Comparison of ENCODE assay signal across 13 cellular contexts in genomic region chr6:1024587-1024986, GRCh38.
DNase-seq lines count a peak whose midpoint lies in the region; TF ChIP-seq lines count a peak whose summit lies in the region.
"Had no signal": no experiment of that assay in that cellular context is flagged by ENCODE, and none has a peak within 500 bp of the region (broad histone marks: within the 10 kb centered on the region; RNA-seq: fewer than 3 reads in every experiment).

No MANE protein-coding gene starts in this region.

- peak overlapping the region; percentile 63 for H3K4me3 Mint-ChIP-seq in HFFc6
- H3K4me3 Mint-ChIP-seq: T-helper 1 cell treated with Interleukin-12 subunit alpha and Interleukin-12 subunit beta and Interleukin-4 antibody, amounts not matched to agents 30 μg/mL and 1 μg/mL, for 36 hours had no signal

- CTCF ChIA-PET in A673 (lab: Charles Lee), result no interaction called here

- no peak overlapping the region; the same call in 1 of the 2 replicates for H3K27ac Mint-ChIP-seq in HFFc6
- H3K27ac Mint-ChIP-seq: T-helper 1 cell treated with Interleukin-12 subunit alpha and Interleukin-12 subunit beta and Interleukin-4 antibody, amounts not matched to agents 30 μg/mL and 1 μg/mL, for 36 hours had no signal

- H3K9ac ChIP-seq in adipocyte (ENCODE audit: low read length), result no peak overlapping the region

- intact Hi-C loops in A673 (cut with micrococcal nuclease; ENCODE audit: unreplicated experiment), result no loop called here

- DNase-seq in A673 (ENCODE audit: low spot score) (peak; percentile 91), HFFc6 (peak; percentile 89), adipocyte (ENCODE audit: low read depth) (peak; percentile 94), iris pigment epithelial cell (ENCODE audit: low read depth) (peak; percentile 93), H7 (no peak), NCI-H1092 treated with DMSO at 0.1 percent for 48 hours (lab: John Stamatoyannopoulos, UW) (no peak), NCI-H2196 (lab: John Stamatoyannopoulos, UW; ENCODE audit: unreplicated experiment) (no peak)
- DNase-seq in effector memory CD4-positive, alpha-beta T cell, result no peak
- DNase-seq: ACHN, small intestine had no signal

- no peaks in the 10 kb centered on the region for H3K36me3 ChIP-seq in A673 (ENCODE audit: insufficient read depth, low read length, poor library complexity, severe bottlenecking)
- no peaks in the 10 kb centered on the region for H3K36me3 ChIP-seq in adipocyte (ENCODE audit: control insufficient read depth, insufficient read depth, low read length, severe bottlenecking)
- no peaks in the 10 kb centered on the region for H3K36me3 ChIP-seq in H7 (replicated peaks; ENCODE audit: control insufficient read depth, insufficient read depth, low read length)
- no peaks in the 10 kb centered on the region for H3K36me3 ChIP-seq in effector memory CD4-positive, alpha-beta T cell (ENCODE audit: control insufficient read depth, insufficient read depth, low read length)
- H3K36me3 ChIP-seq: cardiac muscle cell had no signal

- H3K4me1 Mint-ChIP-seq in HFFc6 (ENCODE audit: low read depth), result peaks cover 55% of the 10 kb centered on the region

- POLR2A ChIA-PET in A673 (lab: Charles Lee; ENCODE audit: low non-redundant PET), result interaction anchor here (0.6 to 0.7 kb wide), 2 partner anchors 40 to 702 kb away, joined by 3 read pairs; no protein-coding TSS in a partner anchor

- H3K9me3 ChIP-seq in A673 (ENCODE audit: low read depth, low read length, poor library complexity, severe bottlenecking) (peaks cover 3% of the 10 kb centered on the region), adipocyte (ENCODE audit: control insufficient read depth, low read length) (peaks cover 5% of the 10 kb centered on the region)
- H3K9me3 ChIP-seq in effector memory CD4-positive, alpha-beta T cell (ENCODE audit: control insufficient read depth, low read length), result no peaks in the 10 kb centered on the region

- H3K4me3 ChIP-seq in A673 (ENCODE audit: low read depth, low read length, poor library complexity, severe bottlenecking), result no peak overlapping the region
- no peak overlapping the region for H3K4me3 ChIP-seq in adipocyte (ENCODE audit: low read length)
- H3K4me3 ChIP-seq in H7 (ENCODE audit: insufficient read depth, low read depth, low read length), result no peak overlapping the region
- no peak overlapping the region for H3K4me3 ChIP-seq in effector memory CD4-positive, alpha-beta T cell (ENCODE audit: insufficient read depth, low read depth, low read length, poor library complexity, severe bottlenecking)
- H3K4me3 ChIP-seq: cardiac muscle cell, K562 had no signal

- H3K27ac ChIP-seq in A673 (ENCODE audit: low read depth, low read length, poor library complexity, severe bottlenecking), result no peak overlapping the region
- no peak overlapping the region for H3K27ac ChIP-seq in effector memory CD4-positive, alpha-beta T cell (ENCODE audit: insufficient read depth, low read length, poor library complexity, severe bottlenecking)
- H3K27ac ChIP-seq: cardiac muscle cell had no signal

- H3K4me1 ChIP-seq in A673 (ENCODE audit: insufficient read depth, low read length, poor library complexity, severe bottlenecking), result peaks cover 7% of the 10 kb centered on the region
- H3K4me1 ChIP-seq in adipocyte (ENCODE audit: control insufficient read depth, insufficient read depth, low read length), result peaks cover 19% of the 10 kb centered on the region
- no peaks in the 10 kb centered on the region for H3K4me1 ChIP-seq in effector memory CD4-positive, alpha-beta T cell (ENCODE audit: control insufficient read depth, insufficient read depth, low read length, poor library complexity, severe bottlenecking)

- H3K27me3 ChIP-seq in A673 (replicated peaks; ENCODE audit: insufficient read depth, low read depth, low read length, poor library complexity), result peaks cover 75% of the 10 kb centered on the region
- peaks cover 5% of the 10 kb centered on the region for H3K27me3 ChIP-seq in adipocyte (replicated peaks; ENCODE audit: control insufficient read depth, insufficient read depth, low read length)
- peaks cover 6% of the 10 kb centered on the region; the same call in 1 of the 2 replicates for H3K27me3 ChIP-seq in H7 (ENCODE audit: control insufficient read depth, insufficient read depth, low read length)
- H3K27me3 ChIP-seq in effector memory CD4-positive, alpha-beta T cell (replicated peaks; ENCODE audit: control insufficient read depth, insufficient read depth, low read length, poor library complexity, severe bottlenecking), result no peaks in the 10 kb centered on the region
- H3K27me3 ChIP-seq: cardiac muscle cell had no signal

- TF ChIP-seq CTCF in A673 (conservative IDR thresholded peaks at IDR 0.05; ENCODE audit: low read depth, low read length), result no peak
- TF ChIP-seq CTCF in HFFc6 (IDR thresholded peaks at IDR 0.05), result no peak

- peaks cover 11% of the 10 kb centered on the region for H3K9me3 Mint-ChIP-seq in HFFc6
- H3K9me3 Mint-ChIP-seq: T-helper 1 cell treated with Interleukin-12 subunit alpha and Interleukin-12 subunit beta and Interleukin-4 antibody, amounts not matched to agents 30 μg/mL and 1 μg/mL, for 36 hours had no signal

- H3K36me3 Mint-ChIP-seq in HFFc6 (ENCODE audit: low read depth), result peaks cover 13% of the 10 kb centered on the region; the same call in 1 of the 2 replicates

- peaks cover 12% of the 10 kb centered on the region for H3K27me3 Mint-ChIP-seq in HFFc6 (ENCODE audit: insufficient read depth)

- BruUV-seq in A673 (replicated peaks; lab: Mats Ljungman, UMichigan), result no TSS peak

Comparison
In these comparisons a context has a peak if more than half of its experiments do, and no peak if none do; other contexts are left out.
1. DNase-seq: peak in A673 (single experiment), HFFc6 (single experiment), adipocyte (single experiment) and iris pigment epithelial cell (single experiment); none in H7 (single experiment), NCI-H1092 treated with DMSO at 0.1 percent for 48 hours (single experiment), effector memory CD4-positive, alpha-beta T cell (0 of 3) and NCI-H2196 (single experiment).